8 cellular contexts compared by ENCODE assay signal in genomic region chr5:78908173-78908901, GRCh38.
DNase-seq lines count a peak whose midpoint lies in the region; ATAC-seq, FAIRE-seq and TF ChIP-seq lines count a peak whose summit lies in the region.

No MANE protein-coding gene starts in this region.

- H3K36me3 ChIP-seq in pancreas, result no peaks in the 10 kb centered on the region

- peak overlapping the region; percentile 85 for H3K4me3 Mint-ChIP-seq in HFFc6

- H3K36me3 Mint-ChIP-seq in HFFc6 (ENCODE audit: low read depth), result no peaks in the 10 kb centered on the region

- peaks cover 2% of the 10 kb centered on the region for H3K27me3 Mint-ChIP-seq in HFFc6 (ENCODE audit: insufficient read depth)

- H3K27ac ChIP-seq in pancreas, result peak overlapping the region; percentile 45 to 91 (median 78)

- H3K4me1 ChIP-seq in pancreas, result peaks cover 12 to 66% (median 42%) of the 10 kb centered on the region in 3 donors

- 3 to 4% methylated on average over 10 of the region's 10 CpGs for WGBS in pancreas, 2 donors

- intact Hi-C loops in pancreas (cut with DNase I), result loop anchor here in 1 of 3 donors (10.0 kb wide), 1 partner anchor 46 kb away; no protein-coding TSS in a partner anchor

- H3K4me3 ChIP-seq in pancreas, result peak overlapping the region in 2 of 4 donors; percentile 17 to 27

- H3K4me1 Mint-ChIP-seq in HFFc6 (ENCODE audit: low read depth), result peaks cover 60% of the 10 kb centered on the region

- no peak for TF ChIP-seq CTCF in HFFc6 (IDR thresholded peaks at IDR 0.05)
- no peak for TF ChIP-seq CTCF in pancreas (IDR thresholded peaks at IDR 0.05)

- H3K9me3 Mint-ChIP-seq in HFFc6, result no peaks in the 10 kb centered on the region

- peak; percentile 78 to 86 (median 81) for ATAC-seq in pancreas
- ATAC-seq in HG02938 (IDR thresholded peaks at IDR 0.05; ENCODE audit: unreplicated experiment), result no peak
- no peak for ATAC-seq in HG02588 (IDR thresholded peaks at IDR 0.05; ENCODE audit: unreplicated experiment)

- peak overlapping the region; percentile 85 for H3K27ac Mint-ChIP-seq in HFFc6

- H3K9me3 ChIP-seq in pancreas, result no peaks in the 10 kb centered on the region

- no peak for FAIRE-seq in pancreas (lab: Jason Lieb, UNC)

- H3K27me3 ChIP-seq in pancreas, result no peaks in the 10 kb centered on the region

- DNase-seq in HFFc6, result peak; percentile 45
- peak; percentile 38 for DNase-seq in OCI-M1 (lab: John Stamatoyannopoulos, UW)
- peak; percentile 47 for DNase-seq in fibroblast of the conjunctiva (ENCODE audit: low read depth)
- peak in 4 of 6 donors; percentile 51 to 82 (median 66) for DNase-seq in pancreas
- no peak for DNase-seq in stimulated activated naive CD4-positive, alpha-beta T cell (lab: John Stamatoyannopoulos, UW)
- no peak for DNase-seq in activated T-cell treated with anti-CD3 and anti-CD28 coated beads, Interleukin-2, amount 50 U/mL, for 1 hour

Comparison
In these comparisons a context has a peak if more than half of its experiments do, and no peak if none do; other contexts are left out.
1. DNase-seq: peak in HFFc6 (single experiment), OCI-M1 (single experiment), fibroblast of the conjunctiva (single experiment) and pancreas (4 of 6); none in stimulated activated naive CD4-positive, alpha-beta T cell (0 of 6) and activated T-cell treated with anti-CD3 and anti-CD28 coated beads, Interleukin-2, amount 50 U/mL, for 1 hour (single experiment).
2. ATAC-seq: peak in pancreas (4 of 4); none in HG02938 (single experiment) and HG02588 (single experiment).